ENCODE assay signal across 1 cellular context in genomic region chr4:76732246-76732645, GRCh38.
TF ChIP-seq lines count a peak whose summit lies in the region.

No MANE protein-coding gene starts in this region.

TF ChIP-seq in IMR-90, 13 proteins besides CTCF, POLR2A, EP300 and RAD21 (continued from another document):
- no peak for TF ChIP-seq USF2 (IDR thresholded peaks at IDR 0.05; ENCODE audit: low read depth, low read length)
- no peak for TF ChIP-seq CEBPB (IDR thresholded peaks at IDR 0.05; ENCODE audit: low read depth, low read length)
